8 cellular contexts compared by ENCODE assay signal in genomic region chr4:154559141-154559841, GRCh38. TPM values are rescaled to one million over a fixed set of nuclear protein-coding genes. Genes with fewer than 3 reads are reported as not detected.
A peak's percentile ranks its signal among the peaks of the same experiment; 100 is the strongest.
DNase-seq lines count a peak whose midpoint lies in the region; ATAC-seq and TF ChIP-seq lines count a peak whose summit lies in the region.

No MANE protein-coding gene starts in this region.

- no TSS peak for BruUV-seq in Calu3 (replicated peaks; lab: Mats Ljungman, UMichigan)

- H3K4me2 ChIP-seq in neural cell (ENCODE audit: low read length): no peak overlapping the region

- ATAC-seq in GM18520 (IDR thresholded peaks at IDR 0.05; ENCODE audit: unreplicated experiment) (peak; percentile 48), HG02943 (IDR thresholded peaks at IDR 0.05; ENCODE audit: low read depth, unreplicated experiment) (peak; percentile 70)

- H4K20me1 ChIP-seq in neural cell (ENCODE audit: insufficient read depth): no peaks in the 10 kb centered on the region

- TF ChIP-seq POLR2A in ovary (IDR thresholded peaks at IDR 0.05): no peak

- no peaks in the 10 kb centered on the region for H3K9me2 ChIP-seq in neural cell (ENCODE audit: insufficient read depth, low read length)

- no peak for TF ChIP-seq EP300 in neural cell (conservative IDR thresholded peaks at IDR 0.05; ENCODE audit: poor library complexity, severe bottlenecking)
- TF ChIP-seq EP300 in ovary (IDR thresholded peaks at IDR 0.05): no peak

- H2AFZ ChIP-seq in neural cell (ENCODE audit: low read depth, low read length): no peak overlapping the region

- H3K27me3 ChIP-seq in neural cell (ENCODE audit: insufficient read depth, low read depth, low read length) (no peaks in the 10 kb centered on the region), ovary (no peaks in the 10 kb centered on the region)

- H3K9me3 Mint-ChIP-seq in Calu3 (ENCODE audit: low read depth, unreplicated experiment): no peaks in the 10 kb centered on the region
- no peaks in the 10 kb centered on the region for H3K9me3 Mint-ChIP-seq in immature natural killer cell

- H3K4me3 ChIP-seq in neural cell (ENCODE audit: low read length): no peak overlapping the region
- no peak overlapping the region for H3K4me3 ChIP-seq in ovary

- no peaks in the 10 kb centered on the region for H3F3A ChIP-seq in neural cell (ENCODE audit: insufficient read depth, low read length, poor library complexity, severe bottlenecking)

- H3K79me2 ChIP-seq in neural cell (replicated peaks; ENCODE audit: insufficient read depth, low read length): no peaks in the 10 kb centered on the region

- peak overlapping the region; percentile 27 for H3K27ac Mint-ChIP-seq in Calu3 (ENCODE audit: unreplicated experiment)
- no peak overlapping the region for H3K27ac Mint-ChIP-seq in immature natural killer cell

- no peaks in the 10 kb centered on the region for H3K4me1 ChIP-seq in ovary (ENCODE audit: insufficient read depth)

- CTCF ChIA-PET in Calu3 (lab: Charles Lee): interaction anchor here (0.6 to 3.0 kb wide), 8 partner anchors 9 to 774 kb away, joined by 3 to 84 read pairs (median 8); partner anchors contain the start of gene PLRG1

- no peaks in the 10 kb centered on the region for H3K27me3 Mint-ChIP-seq in Calu3 (ENCODE audit: unreplicated experiment)
- peaks cover 0 to 5% (median 2%) of the 10 kb centered on the region in 3 donors for H3K27me3 Mint-ChIP-seq in immature natural killer cell (ENCODE audit: low read depth in 3 of 3)

- H3K9me3 ChIP-seq in neural cell (ENCODE audit: low read length) (no peaks in the 10 kb centered on the region), ovary (no peaks in the 10 kb centered on the region)

- peak; percentile 74 for TF ChIP-seq RAD21 in neural cell (conservative IDR thresholded peaks at IDR 0.05)

- H3K9ac ChIP-seq in neural cell (ENCODE audit: low read length): no peak overlapping the region

- no peak overlapping the region for H3K4me3 Mint-ChIP-seq in Calu3 (ENCODE audit: low read depth, unreplicated experiment)
- no peak overlapping the region for H3K4me3 Mint-ChIP-seq in immature natural killer cell

- peaks cover 18% of the 10 kb centered on the region for H3K4me1 Mint-ChIP-seq in Calu3 (ENCODE audit: low read depth, unreplicated experiment)
- no peaks in the 10 kb centered on the region for H3K4me1 Mint-ChIP-seq in immature natural killer cell

- TF ChIP-seq CTCF in Calu3 (IDR thresholded peaks at IDR 0.05; ENCODE audit: unreplicated experiment) (peak; percentile 57), neural cell (IDR thresholded peaks at IDR 0.05; ENCODE audit: poor library complexity, severe bottlenecking) (peak; percentile 71), ovary (IDR thresholded peaks at IDR 0.05) (no peak)

- DNase-seq in Calu3: peak; percentile 47
- DNase-seq in NCI-H2227 treated with DMSO at 0.1 percent for 48 hours (lab: John Stamatoyannopoulos, UW): peak; percentile 24
- peak; percentile 23 to 50 for DNase-seq in dermis microvascular lymphatic vessel endothelial cell (ENCODE audit: low read depth in 2 of 2)
- DNase-seq in immature natural killer cell: no peak
- no peak for DNase-seq in ovary

- intact Hi-C loops in Calu3 (cut with micrococcal nuclease; ENCODE audit: unreplicated experiment): loop anchor here (1.0 to 10.0 kb wide), 3 partner anchors 59 to 376 kb away; no protein-coding TSS in a partner anchor
- intact Hi-C loops in ovary (cut with DNase I): no loop called here

- 66 to 73% (median 68%) methylated on average over 4 of the region's 4 CpGs for WGBS in ovary, 3 donors

- H3K36me3 Mint-ChIP-seq in Calu3 (ENCODE audit: insufficient read depth, unreplicated experiment) (no peaks in the 10 kb centered on the region), immature natural killer cell (no peaks in the 10 kb centered on the region)

- H3K36me3 ChIP-seq in neural cell (ENCODE audit: insufficient read depth, low read length): no peaks in the 10 kb centered on the region
- no peaks in the 10 kb centered on the region for H3K36me3 ChIP-seq in ovary

- H3K27ac ChIP-seq in neural cell (ENCODE audit: low read length): no peak overlapping the region
- H3K27ac ChIP-seq in ovary: no peak overlapping the region

TF ChIP-seq in neural cell, 6 proteins besides CTCF, POLR2A, EP300 and RAD21:
- TF ChIP-seq SMC3 (conservative IDR thresholded peaks at IDR 0.05; ENCODE audit: poor library complexity): peak; percentile 71
- TF ChIP-seq TAF1 (IDR thresholded peaks at IDR 0.05; ENCODE audit: low read depth): no peak
- no peak for TF ChIP-seq POLR2AphosphoS5 (IDR thresholded peaks at IDR 0.05)
- TF ChIP-seq REST (IDR thresholded peaks at IDR 0.05; ENCODE audit: borderline replicate concordance): no peak

RNA-seq across cellular contexts. Expression of gene FGB, which starts 3.5 kb away (rescaled TPM):
- total RNA-seq in Calu3 (2022): 0.38 and 0.59 TPM in 2 replicates
- not detected in 2 replicates for total RNA-seq in dermis microvascular lymphatic vessel endothelial cell
- polyA plus RNA-seq in neural cell: not detected in 2 replicates
- polyA minus RNA-seq in neural cell: not detected in 2 replicates
- not detected for polyA plus RNA-seq in immature natural killer cell
- total RNA-seq in ovary: 1 to 10 TPM in 3 of 7 donors, under 1 TPM in 1, not detected in 3; 0.20 to 5.0 (median 1.7) TPM
- not detected for polyA plus RNA-seq in ovary

RNA-seq across cellular contexts. Expression of gene PLRG1, which starts 9.1 kb away (rescaled TPM):
- 63.1 and 72.5 TPM in 2 replicates for total RNA-seq in Calu3 (2022)
- 51.6 and 65.7 TPM in 2 replicates for total RNA-seq in dermis microvascular lymphatic vessel endothelial cell
- polyA plus RNA-seq in neural cell: 133 and 141 TPM in 2 replicates
- 112 and 113 TPM in 2 replicates for polyA minus RNA-seq in neural cell
- polyA plus RNA-seq in immature natural killer cell: 10 to 100 TPM; 54.4 to 71.2 (median 68.7) TPM
- total RNA-seq in ovary: 10 to 100 TPM; 26.5 to 90.9 (median 61.5) TPM
- 10 to 100 TPM; 35.6 to 71.1 TPM for polyA plus RNA-seq in ovary

RNA-seq across cellular contexts. Expression of gene FGA, which starts 31.3 kb away (rescaled TPM):
- 0.34 TPM in 1 of 2 replicates, not detected in the other for total RNA-seq in Calu3 (2022)
- total RNA-seq in dermis microvascular lymphatic vessel endothelial cell: not detected in 2 replicates
- not detected in 2 replicates for polyA plus RNA-seq in neural cell
- polyA minus RNA-seq in neural cell: not detected in 2 replicates
- not detected for polyA plus RNA-seq in immature natural killer cell
- total RNA-seq in ovary: 1 to 10 TPM in 3 of 7 donors, under 1 TPM in 2, not detected in 2; 0.25 to 8.4 (median 2.4) TPM
- not detected for polyA plus RNA-seq in ovary

RNA-seq across cellular contexts. Expression of gene FGG, which starts 53.2 kb away (rescaled TPM):
- 0.24 TPM in 1 of 2 replicates, not detected in the other for total RNA-seq in Calu3 (2022)
- not detected in 2 replicates for total RNA-seq in dermis microvascular lymphatic vessel endothelial cell
- not detected in 2 replicates for polyA plus RNA-seq in neural cell
- not detected in 2 replicates for polyA minus RNA-seq in neural cell
- not detected for polyA plus RNA-seq in immature natural killer cell
- total RNA-seq in ovary: 10 to 100 TPM in 2 of 7 donors, 1 to 10 TPM in 2, under 1 TPM in 2, not detected in 1; 0.24 to 23.1 (median 1.8) TPM
- polyA plus RNA-seq in ovary: 1 to 10 TPM in 1 of 2 donors, under 1 TPM in 1; 0.50 to 3.2 TPM

Comparison
In these comparisons a context has a peak if more than half of its experiments do, and no peak if none do; other contexts are left out.
1. DNase-seq: peak in Calu3 (single experiment), NCI-H2227 treated with DMSO at 0.1 percent for 48 hours (single experiment) and dermis microvascular lymphatic vessel endothelial cell (2 of 2); none in immature natural killer cell (0 of 3) and ovary (0 of 5).
2. CTCF ChIP-seq: peak in Calu3 (single experiment) and neural cell (single experiment); none in ovary (0 of 3).